Comparison of ENCODE assay signal across 24 cellular contexts in genomic region chr17:48027322-48027981, GRCh38. TPM values are rescaled to one million over a fixed set of nuclear protein-coding genes. Genes with fewer than 3 reads are reported as not detected.
DNase-seq lines count a peak whose midpoint lies in the region; ATAC-seq, FAIRE-seq and TF ChIP-seq lines count a peak whose summit lies in the region.
"Had no signal": no experiment of that assay in that cellular context is flagged by ENCODE, and none has a peak within 500 bp of the region (broad histone marks: within the 10 kb centered on the region; RNA-seq: fewer than 3 reads in every experiment).

No MANE protein-coding gene starts in this region.

- no peak overlapping the region for H4K91ac ChIP-seq in IMR-90 (ENCODE audit: insufficient read depth, low read depth, low read length)

- in situ Hi-C loops in IMR-90 (cut with MboI; ENCODE audit: low sequenced_read_pairs) = loop anchor here (5.0 to 10.0 kb wide), 2 partner anchors 100 to 567 kb away; partner anchors contain the start of genes HOXB3 and HOXB5

- TF ChIP-seq RAD21 in A549 (conservative IDR thresholded peaks at IDR 0.05 in 1 of 2, IDR thresholded peaks at IDR 0.05 in 1 of 2) (no peak), IMR-90 (IDR thresholded peaks at IDR 0.05; ENCODE audit: low read length) (no peak)

- no peak overlapping the region for H2AK9ac ChIP-seq in IMR-90 (replicated peaks; ENCODE audit: low read depth, low read length, poor library complexity)

- no peak for TF ChIP-seq EP300 in A549 (IDR thresholded peaks at IDR 0.05)

- peaks cover 0 to 7% of the 10 kb centered on the region in 2 experiments; a peak in 1 of 4 replicates for H3K79me1 ChIP-seq in IMR-90 (ENCODE audit: low read depth in 1 of 2, low read length in 2 of 2)

- H3K27ac Mint-ChIP-seq in osteocyte (ENCODE audit: unreplicated experiment) = peak overlapping the region; percentile 93
- H3K27ac Mint-ChIP-seq in stimulated activated naive CD8-positive, alpha-beta T cell treated with anti-CD3 and anti-CD28 coated beads, Interleukin-15, amount 100 ng/mL, for 72 hours = no peak overlapping the region
- H3K27ac Mint-ChIP-seq: activated CD4-positive, alpha-beta T cell treated with anti-CD3 and anti-CD28 coated beads, Interleukin-2, amount 10 ng/mL, durations not matched to agents 7 days and 5 days; activated naive CD4-positive, alpha-beta T cell treated with anti-CD3 and anti-CD28 coated beads for 36 hours; effector memory CD8-positive, alpha-beta T cell; stimulated activated naive CD8-positive, alpha-beta T cell treated with anti-CD3 and anti-CD28 coated beads, Interleukin-15, Interleukin-2, amounts not matched to agents 100 ng/mL and 50 ng/mL, for 24 hours had no signal

- H3K4me3 Mint-ChIP-seq in osteocyte (ENCODE audit: unreplicated experiment) = no peak overlapping the region
- H3K4me3 Mint-ChIP-seq in stimulated activated naive CD8-positive, alpha-beta T cell treated with anti-CD3 and anti-CD28 coated beads, Interleukin-15, amount 100 ng/mL, for 72 hours = no peak overlapping the region
- H3K4me3 Mint-ChIP-seq: activated CD4-positive, alpha-beta T cell treated with anti-CD3 and anti-CD28 coated beads, Interleukin-2, amount 10 ng/mL, durations not matched to agents 7 days and 5 days; activated naive CD4-positive, alpha-beta T cell treated with anti-CD3 and anti-CD28 coated beads for 36 hours; stimulated activated naive CD8-positive, alpha-beta T cell treated with anti-CD3 and anti-CD28 coated beads, Interleukin-15, Interleukin-2, amounts not matched to agents 100 ng/mL and 50 ng/mL, for 24 hours had no signal

- H3K56ac ChIP-seq in IMR-90 (ENCODE audit: extremely low read depth, insufficient read depth, low read length) = no peak overlapping the region

- dilution Hi-C loops in IMR-90 (cut with HindIII; ENCODE audit: low sequenced_read_pairs, unreplicated experiment) = no loop called here

- H3K4me3 ChIP-seq in A549 (no peak overlapping the region), IMR-90 (ENCODE audit: insufficient read depth, low read depth, low read length) (no peak overlapping the region)
- H3K4me3 ChIP-seq: BLaER1, colonic mucosa, PC-9, skin epidermis, upper lobe of left lung had no signal

- FAIRE-seq in A549 (lab: Jason Lieb, UNC) = no peak

- H2AK5ac ChIP-seq in IMR-90 (ENCODE audit: low read depth, low read length) = 0 out of 2 replicates have a peak overlapping the region, but pooled peaks have one; percentile 11

- H2BK120ac ChIP-seq in IMR-90 (ENCODE audit: low read depth, low read length) = no peak overlapping the region

- peaks cover 3% of the 10 kb centered on the region; the same call in 1 of the 2 replicates for H4K20me1 ChIP-seq in IMR-90 (ENCODE audit: insufficient read depth, low read length)

- H3K9me3 ChIP-seq in A549 (no peaks in the 10 kb centered on the region), IMR-90 (ENCODE audit: control insufficient read depth, insufficient read depth, low read length) (no peaks in the 10 kb centered on the region)
- H3K9me3 ChIP-seq: BLaER1, breast epithelium, colonic mucosa, upper lobe of left lung had no signal

- no peak overlapping the region for H4K5ac ChIP-seq in IMR-90 (ENCODE audit: low read depth, low read length)

- peaks cover 56% of the 10 kb centered on the region for H3K4me1 Mint-ChIP-seq in osteocyte (ENCODE audit: unreplicated experiment)
- peaks cover 45% of the 10 kb centered on the region for H3K4me1 Mint-ChIP-seq in stimulated activated naive CD8-positive, alpha-beta T cell treated with anti-CD3 and anti-CD28 coated beads, Interleukin-15, amount 100 ng/mL, for 72 hours

- TF ChIP-seq POLR2A in A549 (IDR thresholded peaks at IDR 0.05; ENCODE audit: low read length) (no peak), IMR-90 (IDR thresholded peaks at IDR 0.05; ENCODE audit: low read depth, low read length) (no peak)

- ATAC-seq in A549 = no peak
- ATAC-seq in IMR-90 (ENCODE audit: low read depth) = no peak
- ATAC-seq in HG03135 (IDR thresholded peaks at IDR 0.05; ENCODE audit: unreplicated experiment) = no peak
- no peak for ATAC-seq in HG03520 (IDR thresholded peaks at IDR 0.05; ENCODE audit: unreplicated experiment)
- ATAC-seq in stimulated activated naive CD8-positive, alpha-beta T cell treated with anti-CD3 and anti-CD28 coated beads, Interleukin-15, amount 100 ng/mL, for 72 hours = no peak
- ATAC-seq: effector memory CD8-positive, alpha-beta T cell had no signal

- TF ChIP-seq CTCF in A549 (IDR thresholded peaks at IDR 0.05) (no peak), IMR-90 (conservative IDR thresholded peaks at IDR 0.05; ENCODE audit: low read depth, low read length) (no peak), osteocyte (IDR thresholded peaks at IDR 0.05) (no peak)

- no peaks in the 10 kb centered on the region for H3K27me3 ChIP-seq in IMR-90 (ENCODE audit: control insufficient read depth, insufficient read depth, low read length)
- H3K27me3 ChIP-seq: colonic mucosa, upper lobe of left lung had no signal

- no peak overlapping the region for H3K14ac ChIP-seq in IMR-90 (replicated peaks; ENCODE audit: low read depth, low read length)

- H3K4me2 ChIP-seq in A549 (no peak overlapping the region), IMR-90 (ENCODE audit: low read depth, low read length) (no peak overlapping the region)
- H3K4me2 ChIP-seq: BLaER1 had no signal

- no peak overlapping the region for H2BK5ac ChIP-seq in IMR-90 (ENCODE audit: low read depth, low read length, poor library complexity, severe bottlenecking)

- no peaks in the 10 kb centered on the region for H3K27me3 Mint-ChIP-seq in osteocyte (ENCODE audit: unreplicated experiment)
- peaks cover 78% of the 10 kb centered on the region for H3K27me3 Mint-ChIP-seq in stimulated activated naive CD8-positive, alpha-beta T cell treated with anti-CD3 and anti-CD28 coated beads, Interleukin-15, amount 100 ng/mL, for 72 hours

- no peak for DNase-seq in A549 (ENCODE audit: low read depth in 1 of 2, low spot score in 1 of 2)
- no peak for DNase-seq in IMR-90
- peak; percentile 50 for DNase-seq in ecto neural progenitor cell (ENCODE audit: low spot score)
- no peak for DNase-seq in osteocyte (ENCODE audit: extremely low spot score, unreplicated experiment)
- no peak for DNase-seq in stimulated activated naive CD8-positive, alpha-beta T cell treated with anti-CD3 and anti-CD28 coated beads, Interleukin-15, amount 100 ng/mL, for 72 hours
- no peak for DNase-seq in amygdala (lab: John Stamatoyannopoulos, UW)
- DNase-seq: ACHN; activated CD4-positive, alpha-beta T cell treated with anti-CD3 and anti-CD28 coated beads, Interleukin-2, amount 10 ng/mL, durations not matched to agents 7 days and 5 days; activated naive CD4-positive, alpha-beta T cell treated with anti-CD3 and anti-CD28 coated beads for 36 hours; colonic mucosa; COR-L47; effector memory CD8-positive, alpha-beta T cell; foreskin fibroblast; GF-D8; NCI-H1694 treated with DMSO at 0.1 percent for 48 hours; PC-9; SHP77 treated with DMSO at 0.1 percent for 48 hours had no signal

- BruUV-seq in IMR-90 (replicated peaks; lab: Mats Ljungman, UMichigan) = no TSS peak

- H3K36me3 ChIP-seq in IMR-90 (ENCODE audit: control insufficient read depth, insufficient read depth, low read length) = peaks cover 4% of the 10 kb centered on the region; the same call in 1 of the 2 replicates
- H3K36me3 ChIP-seq: BLaER1, breast epithelium, colonic mucosa had no signal

- WGBS in A549 (ENCODE audit: missing lambda C conversion rate) = 78% methylated on average over 12 of the region's 12 CpGs
- WGBS in IMR-90 (ENCODE audit: extremely low coverage in 2 of 2, insufficient read length in 1 of 2), 2 experiments = 94% methylated on average over 8 of the region's 12 CpGs; no CpG with 5 or more reads in 1 of the 2 experiments

- H3K4me1 ChIP-seq in A549 = peaks cover 23% of the 10 kb centered on the region
- H3K4me1 ChIP-seq in IMR-90 (ENCODE audit: control insufficient read depth, insufficient read depth, low read length) = peaks cover 18% of the 10 kb centered on the region

- POLR2A ChIA-PET in A549 (lab: Yijun Ruan, JAX) (interaction anchor here (1.1 to 2.5 kb wide), 2 partner anchors 19 to 80 kb away, joined by 3 to 59 read pairs; partner anchors contain the start of genes NFE2L1 and SNX11), IMR-90 (lab: Charles Lee; ENCODE audit: unreplicated experiment) (interaction anchor here (0.5 to 0.9 kb wide), 3 partner anchors 41 to 47 kb away, joined by 3 to 7 read pairs (median 3); no protein-coding TSS in a partner anchor)

- H3K4ac ChIP-seq in IMR-90 (ENCODE audit: low read depth, low read length) = no peak overlapping the region

- H3K9ac ChIP-seq in IMR-90 (ENCODE audit: low read depth, low read length) = no peak overlapping the region
- H3K9ac ChIP-seq: BLaER1 had no signal

- no peaks in the 10 kb centered on the region for H3K9me1 ChIP-seq in IMR-90 (ENCODE audit: insufficient read depth, low read length)

- no peak overlapping the region for H2BK15ac ChIP-seq in IMR-90 (ENCODE audit: low read depth, low read length)

- intact Hi-C loops in IMR-90 (cut with micrococcal nuclease) = loop anchor here (10.0 kb wide), 1 partner anchor 307 kb away; no protein-coding TSS in a partner anchor

- CTCF ChIA-PET in A549 (lab: Yijun Ruan, JAX) = interaction anchor here (0.6 to 46.6 kb wide), 36 partner anchors 8 to 764 kb away, joined by 3 to 1398 read pairs (median 6); partner anchors contain the start of genes CBX1, HOXB6, HOXB8 and NFE2L1
- CTCF ChIA-PET in IMR-90 (lab: Yijun Ruan, JAX) = interaction anchor here (1.1 to 3.4 kb wide), 6 partner anchors 9 to 103 kb away, joined by 3 to 18 read pairs (median 5); no protein-coding TSS in a partner anchor

- no peaks in the 10 kb centered on the region for H3K9me3 Mint-ChIP-seq in osteocyte (ENCODE audit: unreplicated experiment)
- H3K9me3 Mint-ChIP-seq in stimulated activated naive CD8-positive, alpha-beta T cell treated with anti-CD3 and anti-CD28 coated beads, Interleukin-15, amount 100 ng/mL, for 72 hours = no peaks in the 10 kb centered on the region
- H3K9me3 Mint-ChIP-seq: activated CD4-positive, alpha-beta T cell treated with anti-CD3 and anti-CD28 coated beads, Interleukin-2, amount 10 ng/mL, durations not matched to agents 7 days and 5 days; activated naive CD4-positive, alpha-beta T cell treated with anti-CD3 and anti-CD28 coated beads for 36 hours; effector memory CD8-positive, alpha-beta T cell; stimulated activated naive CD8-positive, alpha-beta T cell treated with anti-CD3 and anti-CD28 coated beads, Interleukin-15, Interleukin-2, amounts not matched to agents 100 ng/mL and 50 ng/mL, for 24 hours had no signal

- no peak overlapping the region for H4K8ac ChIP-seq in IMR-90 (ENCODE audit: low read depth in 2 of 2, low read length in 2 of 2)

- no peaks in the 10 kb centered on the region for H3K36me3 Mint-ChIP-seq in osteocyte (ENCODE audit: unreplicated experiment)

- H2AFZ ChIP-seq in IMR-90 (replicated peaks; ENCODE audit: low read length, poor library complexity) = no peak overlapping the region
- H2AFZ ChIP-seq: PC-9 had no signal

- H3K27ac ChIP-seq in A549 (no peak overlapping the region), IMR-90 (ENCODE audit: insufficient read depth, low read length) (no peak overlapping the region)
- H3K27ac ChIP-seq: BLaER1, upper lobe of left lung had no signal

- H2BK20ac ChIP-seq in IMR-90 (ENCODE audit: low read depth, low read length) = no peak overlapping the region

- H3K23ac ChIP-seq in IMR-90 (ENCODE audit: low read depth, low read length) = no peak overlapping the region

- no peak overlapping the region for H3K18ac ChIP-seq in IMR-90 (ENCODE audit: low read depth, low read length)

RNA-seq across cellular contexts. Expression of gene COPZ2, which starts 10.1 kb away (rescaled TPM):
- polyA plus RNA-seq in A549 (2011; rRNA removed) (19.1 and 19.3 TPM in 2 replicates), A549 (2017; fragmentation: RNase III; extraction: RNeasy Plus Mini Kit Qiagen cat#74134 plus additional on column Dnase treatment) (10.6 to 11.0 TPM (median 10.9 TPM) in 3 replicates), IMR-90 (2012; rRNA removed) (86.1 and 89.4 TPM in 2 replicates)
- polyA plus RNA-seq in A549 (2012; cell fraction: cytosol; rRNA removed) = 12.3 and 13.7 TPM in 2 replicates
- polyA plus RNA-seq in A549 (2012; cell fraction: nucleus; rRNA removed) = 7.1 and 11.4 TPM in 2 replicates
- 12.7 and 13.4 TPM in 2 replicates for polyA minus RNA-seq in A549 (2011; rRNA and poly(A)+ RNA removed)
- total RNA-seq in IMR-90 (2012; rRNA removed) (41.0 and 60.5 TPM in 2 replicates), osteocyte (49.4 and 53.4 TPM in 2 replicates)
- 49.6 and 126 TPM in 2 replicates for polyA plus RNA-seq in IMR-90 (2012; cell fraction: cytosol; rRNA removed)
- polyA plus RNA-seq in IMR-90 (2012; cell fraction: nucleus; rRNA removed; ENCODE audit: low replicate concordance) = 26.4 and 100 TPM in 2 replicates

RNA-seq across cellular contexts. Expression of gene NFE2L1, which starts 20.7 kb away (rescaled TPM):
- polyA plus RNA-seq in A549 (2011; rRNA removed) (241 and 283 TPM in 2 replicates), A549 (2017; fragmentation: RNase III; extraction: RNeasy Plus Mini Kit Qiagen cat#74134 plus additional on column Dnase treatment) (104 to 111 TPM (median 108 TPM) in 3 replicates), IMR-90 (2012; rRNA removed) (122 and 125 TPM in 2 replicates)
- polyA plus RNA-seq in A549 (2012; cell fraction: cytosol; rRNA removed) = 75.7 and 97.7 TPM in 2 replicates
- polyA plus RNA-seq in A549 (2012; cell fraction: nucleus; rRNA removed) = 151 and 159 TPM in 2 replicates
- 151 and 163 TPM in 2 replicates for polyA minus RNA-seq in A549 (2011; rRNA and poly(A)+ RNA removed)
- total RNA-seq in IMR-90 (2012; rRNA removed) (35.6 and 42.8 TPM in 2 replicates), osteocyte (250 and 278 TPM in 2 replicates)
- 97.7 and 130 TPM in 2 replicates for polyA plus RNA-seq in IMR-90 (2012; cell fraction: cytosol; rRNA removed)
- 91.5 and 108 TPM in 2 replicates for polyA plus RNA-seq in IMR-90 (2012; cell fraction: nucleus; rRNA removed; ENCODE audit: low replicate concordance)

RNA-seq across cellular contexts. Expression of gene CDK5RAP3, which starts 56.5 kb away (rescaled TPM):
- polyA plus RNA-seq in A549 (2011; rRNA removed) (124 and 179 TPM in 2 replicates), A549 (2017; fragmentation: RNase III; extraction: RNeasy Plus Mini Kit Qiagen cat#74134 plus additional on column Dnase treatment) (135 to 165 TPM (median 164 TPM) in 3 replicates), IMR-90 (2012; rRNA removed) (138 and 153 TPM in 2 replicates)
- 114 and 128 TPM in 2 replicates for polyA plus RNA-seq in A549 (2012; cell fraction: cytosol; rRNA removed)
- 796 and 944 TPM in 2 replicates for polyA plus RNA-seq in A549 (2012; cell fraction: nucleus; rRNA removed)
- polyA minus RNA-seq in A549 (2011; rRNA and poly(A)+ RNA removed) = 99.5 and 169 TPM in 2 replicates
- total RNA-seq in IMR-90 (2012; rRNA removed) (56.7 and 75.3 TPM in 2 replicates), osteocyte (136 and 148 TPM in 2 replicates)
- polyA plus RNA-seq in IMR-90 (2012; cell fraction: cytosol; rRNA removed) = 46.3 and 96.7 TPM in 2 replicates
- polyA plus RNA-seq in IMR-90 (2012; cell fraction: nucleus; rRNA removed; ENCODE audit: low replicate concordance) = 1,289 and 1,731 TPM in 2 replicates
